ENCODE assay signal across 1 cellular context in the genomic region with DNA sequence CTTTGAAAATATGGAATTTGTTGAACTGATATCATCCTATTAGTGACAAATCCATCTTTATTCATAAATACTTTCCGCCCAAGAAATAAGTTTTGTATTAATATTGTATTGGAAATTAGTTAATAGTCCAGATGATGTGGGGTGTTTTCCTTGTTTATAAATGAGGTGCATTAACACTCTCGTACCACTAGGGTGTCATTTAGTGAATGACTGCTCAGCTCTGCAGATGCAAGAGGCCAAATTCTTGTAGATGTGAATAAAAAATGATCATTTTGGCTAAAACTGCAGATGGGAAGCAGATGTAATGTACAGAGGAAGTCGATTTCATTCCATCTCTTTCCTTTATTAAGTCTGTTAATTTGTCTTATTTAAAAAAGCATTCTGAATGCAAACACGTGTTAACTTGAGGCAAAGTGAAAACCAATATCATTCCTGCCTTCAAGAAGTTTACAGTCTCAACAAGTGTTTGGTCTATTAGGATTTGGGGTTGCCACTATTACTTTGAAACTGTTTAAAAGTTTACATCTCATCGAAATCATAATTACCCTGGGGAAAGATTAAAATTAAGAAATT.
TF ChIP-seq lines count a peak whose summit lies in the region.

No MANE protein-coding gene starts in this region.

TF ChIP-seq in GM12878, 131 proteins besides CTCF, POLR2A, EP300 and RAD21 (continued from another document):
- TF ChIP-seq, protein P1, sequence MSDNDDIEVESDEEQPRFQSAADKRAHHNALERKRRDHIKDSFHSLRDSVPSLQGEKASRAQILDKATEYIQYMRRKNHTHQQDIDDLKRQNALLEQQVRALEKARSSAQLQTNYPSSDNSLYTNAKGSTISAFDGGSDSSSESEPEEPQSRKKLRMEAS (IDR thresholded peaks at IDR 0.05; ENCODE audit: low read depth, low read length): no peak
